ENCODE assay signal across 21 cellular contexts in the genomic region with DNA sequence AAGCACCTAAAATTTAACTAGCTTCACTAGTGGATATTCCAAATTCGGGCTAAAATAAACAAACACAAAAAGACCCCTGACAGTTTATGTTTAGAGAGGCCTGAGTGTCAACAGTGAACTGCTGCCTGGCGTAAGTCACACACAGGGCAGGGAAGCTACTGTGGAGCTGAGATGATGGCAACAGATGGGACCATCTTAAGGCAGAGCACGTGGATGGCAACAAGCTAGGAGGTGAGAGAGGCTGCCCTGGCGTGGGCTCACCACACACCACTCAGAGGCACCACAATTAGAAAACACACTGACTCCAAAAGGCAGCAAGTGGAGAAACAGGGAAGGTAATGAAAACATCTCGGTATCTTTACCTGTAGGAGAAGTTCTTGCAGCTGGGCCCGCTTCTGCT.
"Had no signal": no experiment of that assay in that cellular context is flagged by ENCODE, and none has a peak within 500 bp of the region (broad histone marks: within the 10 kb centered on the region; RNA-seq: fewer than 3 reads in every experiment).

No MANE protein-coding gene starts in this region.

- H3K9me3 Mint-ChIP-seq: nephron; stimulated activated naive B cell treated with anti-CD40 and anti-IgM and Interleukin-4, amounts not matched to agents 10 μg/mL and 1 μg/mL and 100 μg/mL, for 72 hours; stimulated activated naive CD8-positive, alpha-beta T cell treated with anti-CD3 and anti-CD28 coated beads, Interleukin-15, amount 100 ng/mL, for 72 hours had no signal

- H2AFZ ChIP-seq: hepatocyte had no signal

- DNase-seq: colonic mucosa; dermis blood vessel endothelial cell; erythroblast; foreskin keratinocyte; head of caudate nucleus; left colon; left ventricle myocardium superior; mesenchymal stem cell; midbrain; posterior cingulate gyrus; stimulated activated CD4-positive, alpha-beta T cell treated with anti-CD3 and anti-CD28 coated beads, Interleukin-2, amount 100 ng/mL, for 24 hours; stimulated activated CD4-positive, alpha-beta T cell treated with anti-CD3 and anti-CD28 coated beads, Interleukin-4, amount 100 ng/mL, for 4 hours; stimulated activated naive B cell treated with anti-CD40 and anti-IgM and Interleukin-4, amounts not matched to agents 10 μg/mL and 1 μg/mL and 100 μg/mL, for 72 hours; stimulated activated naive CD8-positive, alpha-beta T cell treated with anti-CD3 and anti-CD28 coated beads, Interleukin-15, amount 100 ng/mL, for 72 hours; testis had no signal

- H3K4me3 Mint-ChIP-seq: nephron; stimulated activated naive B cell treated with anti-CD40 and anti-IgM and Interleukin-4, amounts not matched to agents 10 μg/mL and 1 μg/mL and 100 μg/mL, for 72 hours; stimulated activated naive CD8-positive, alpha-beta T cell treated with anti-CD3 and anti-CD28 coated beads, Interleukin-15, amount 100 ng/mL, for 72 hours had no signal

- H3K27me3 Mint-ChIP-seq: stimulated activated naive B cell treated with anti-CD40 and anti-IgM and Interleukin-4, amounts not matched to agents 10 μg/mL and 1 μg/mL and 100 μg/mL, for 72 hours; stimulated activated naive CD8-positive, alpha-beta T cell treated with anti-CD3 and anti-CD28 coated beads, Interleukin-15, amount 100 ng/mL, for 72 hours had no signal

- H3K27me3 ChIP-seq: colonic mucosa, foreskin keratinocyte, hepatocyte, neutrophil, testis, tibial nerve had no signal

- H3K27ac ChIP-seq: colonic mucosa, foreskin keratinocyte, hepatocyte, neutrophil, testis, tibial nerve had no signal

- H3K27ac Mint-ChIP-seq: nephron; stimulated activated naive B cell treated with anti-CD40 and anti-IgM and Interleukin-4, amounts not matched to agents 10 μg/mL and 1 μg/mL and 100 μg/mL, for 72 hours; stimulated activated naive CD8-positive, alpha-beta T cell treated with anti-CD3 and anti-CD28 coated beads, Interleukin-15, amount 100 ng/mL, for 72 hours had no signal

- H3K4me3 ChIP-seq: colonic mucosa, hepatocyte, lung, testis, tibial nerve had no signal

- H3K9me3 ChIP-seq: colonic mucosa, neutrophil, testis, tibial nerve had no signal

- H3K4me2 ChIP-seq: hepatocyte had no signal

- ATAC-seq: foreskin keratinocyte; left colon; left ventricle myocardium superior; sciatic nerve; stimulated activated naive B cell treated with anti-CD40 and anti-IgM and Interleukin-4, amounts not matched to agents 10 μg/mL and 1 μg/mL and 100 μg/mL, for 72 hours; stimulated activated naive CD8-positive, alpha-beta T cell treated with anti-CD3 and anti-CD28 coated beads, Interleukin-15, amount 100 ng/mL, for 72 hours had no signal

- H3K4me1 ChIP-seq: colonic mucosa, testis, tibial nerve had no signal

- H3K36me3 ChIP-seq: colonic mucosa had no signal

- H3K79me2 ChIP-seq: hepatocyte had no signal

- H3K4me1 Mint-ChIP-seq: nephron; stimulated activated naive B cell treated with anti-CD40 and anti-IgM and Interleukin-4, amounts not matched to agents 10 μg/mL and 1 μg/mL and 100 μg/mL, for 72 hours; stimulated activated naive CD8-positive, alpha-beta T cell treated with anti-CD3 and anti-CD28 coated beads, Interleukin-15, amount 100 ng/mL, for 72 hours had no signal
